Comparison of ENCODE assay signal across 24 cellular contexts in the genomic region with DNA sequence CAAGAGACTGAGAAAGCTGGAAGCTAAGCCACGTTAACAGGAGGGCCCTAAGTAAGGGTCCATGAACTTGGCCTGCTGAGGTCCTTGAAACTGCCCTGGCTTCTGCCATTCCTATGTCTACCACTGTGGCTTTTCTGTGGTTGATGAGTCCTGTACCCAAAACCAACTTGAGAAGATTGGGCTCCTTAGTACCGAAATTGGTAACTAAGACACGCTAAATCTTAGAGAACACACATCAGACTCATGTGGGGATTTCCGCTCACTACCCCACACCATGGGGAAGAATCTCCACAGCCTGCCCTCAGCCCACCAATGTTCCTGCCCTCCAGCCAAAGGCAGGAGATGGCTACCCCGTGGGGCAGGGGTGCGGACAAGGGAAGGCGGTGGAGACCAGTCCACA.
"Had no signal": no experiment of that assay in that cellular context is flagged by ENCODE, and none has a peak within 500 bp of the region (broad histone marks: within the 10 kb centered on the region; RNA-seq: fewer than 3 reads in every experiment).

No MANE protein-coding gene starts in this region.

- H3K9me3 Mint-ChIP-seq: activated naive CD4-positive, alpha-beta T cell treated with anti-CD3 and anti-CD28 coated beads, Interleukin-2, amount 50 U/mL, for 24 hours; nephron progenitor cell; stimulated activated memory B cell treated with anti-CD40 and anti-IgM and Interleukin-4, amounts not matched to agents 10 μg/mL and 1 μg/mL and 100 μg/mL, for 72 hours; type B pancreatic cell had no signal

- H3K4me3 Mint-ChIP-seq: activated naive CD4-positive, alpha-beta T cell treated with anti-CD3 and anti-CD28 coated beads, Interleukin-2, amount 50 U/mL, for 24 hours; naive B cell; stimulated activated memory B cell treated with anti-CD40 and anti-IgM and Interleukin-4, amounts not matched to agents 10 μg/mL and 1 μg/mL and 100 μg/mL, for 72 hours; type B pancreatic cell had no signal

- DNase-seq: activated CD4-positive, alpha-beta T cell treated with anti-CD3 and anti-CD28 coated beads for 4 hours; activated CD4-positive, alpha-beta T cell treated with anti-CD3 and anti-CD28 coated beads, Interleukin-2, amount 50 U/mL, for 48 hours; activated CD4-positive, CD25-positive, alpha-beta regulatory T cell; activated CD8-positive, alpha-beta memory T cell treated with anti-CD3 and anti-CD28 coated beads for 24 hours; activated gamma-delta T cell treated with Interleukin-2 at 50 U/mL for 16 hours; activated T-cell treated with anti-CD3 and anti-CD28 coated beads, Interleukin-2, amount 50 U/mL, for 1 hour; adrenal gland; aorta; body of pancreas; effector CD8-positive, alpha-beta T cell; gastrocnemius medialis; glutamatergic neuron; left ventricle myocardium superior; naive B cell; small intestine; stimulated activated CD4-positive, alpha-beta T cell treated with anti-CD3 and anti-CD28 coated beads, Interleukin-4, amount 100 ng/mL, for 24 hours; uterus had no signal

- H3K27me3 Mint-ChIP-seq: activated naive CD4-positive, alpha-beta T cell treated with anti-CD3 and anti-CD28 coated beads, Interleukin-2, amount 50 U/mL, for 24 hours had no signal

- H3K27me3 ChIP-seq: adrenal gland, body of pancreas, gastrocnemius medialis, uterus had no signal

- H3K4me1 Mint-ChIP-seq: naive B cell had no signal

- H3K4me1 ChIP-seq: adrenal gland, body of pancreas, uterus had no signal

- H3K36me3 ChIP-seq: adrenal gland, gastrocnemius medialis, neutrophil, thoracic aorta, uterus had no signal

- H3K27ac ChIP-seq: adrenal gland, body of pancreas, gastrocnemius medialis, neutrophil, thoracic aorta, uterus had no signal

- H3K36me3 Mint-ChIP-seq: activated naive CD4-positive, alpha-beta T cell treated with anti-CD3 and anti-CD28 coated beads, Interleukin-2, amount 50 U/mL, for 24 hours; naive B cell; stimulated activated memory B cell treated with anti-CD40 and anti-IgM and Interleukin-4, amounts not matched to agents 10 μg/mL and 1 μg/mL and 100 μg/mL, for 72 hours; type B pancreatic cell had no signal

- H3K27ac Mint-ChIP-seq: naive B cell; stimulated activated memory B cell treated with anti-CD40 and anti-IgM and Interleukin-4, amounts not matched to agents 10 μg/mL and 1 μg/mL and 100 μg/mL, for 72 hours; type B pancreatic cell had no signal

- ATAC-seq: body of pancreas; gastrocnemius medialis; left ventricle myocardium superior; sciatic nerve; stimulated activated memory B cell treated with anti-CD40 and anti-IgM and Interleukin-4, amounts not matched to agents 10 μg/mL and 1 μg/mL and 100 μg/mL, for 72 hours had no signal

- H3K4me3 ChIP-seq: adrenal gland, body of pancreas, gastrocnemius medialis, thoracic aorta, uterus had no signal

- H3K9me3 ChIP-seq: adrenal gland, body of pancreas, gastrocnemius medialis, neutrophil, thoracic aorta, uterus had no signal
